Comparison of ENCODE assay signal across 1 cellular context in the genomic region with DNA sequence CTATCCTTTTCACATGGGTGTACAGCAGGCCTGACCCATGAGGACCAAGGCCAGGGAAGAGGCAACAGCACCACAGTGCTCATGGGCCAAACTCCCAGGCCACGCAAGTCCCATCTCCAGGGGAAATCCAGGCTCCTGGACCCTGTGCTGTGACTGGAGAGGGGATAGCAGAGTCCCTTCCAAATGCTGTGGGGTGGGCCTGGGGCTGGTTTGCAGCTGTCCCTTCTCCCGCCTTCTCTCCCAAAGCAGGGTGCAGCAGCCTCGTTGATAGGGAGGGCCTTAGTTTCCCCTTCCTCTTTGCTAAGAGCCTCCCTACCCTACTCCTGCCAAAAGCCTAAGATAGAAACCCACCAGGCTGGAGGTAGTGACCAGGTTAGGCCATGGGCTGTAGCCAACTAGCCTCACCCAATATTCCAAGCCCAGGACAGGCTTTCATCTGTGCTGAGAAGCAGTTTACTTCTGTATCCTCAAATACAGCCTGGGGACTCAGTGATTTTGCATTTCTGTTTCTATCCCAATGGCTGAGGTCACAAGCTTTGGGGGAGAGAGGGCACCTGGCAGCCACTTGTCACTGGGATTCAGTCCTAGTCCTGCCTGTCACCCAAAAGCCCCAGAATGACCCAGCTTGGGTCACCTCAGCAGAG.
TF ChIP-seq lines count a peak whose summit lies in the region.

No MANE protein-coding gene starts in this region.

TF ChIP-seq in endothelial cell of umbilical vein, 7 proteins besides CTCF, POLR2A, EP300 and RAD21:
- TF ChIP-seq GATA2 (IDR thresholded peaks at IDR 0.05; ENCODE audit: insufficient read depth, insufficient read length, low read depth, low read length): no peak
- no peak for TF ChIP-seq POLR2AphosphoS5 (IDR thresholded peaks at IDR 0.05; ENCODE audit: insufficient read depth, low read depth, low read length)
- TF ChIP-seq, protein P1, sequence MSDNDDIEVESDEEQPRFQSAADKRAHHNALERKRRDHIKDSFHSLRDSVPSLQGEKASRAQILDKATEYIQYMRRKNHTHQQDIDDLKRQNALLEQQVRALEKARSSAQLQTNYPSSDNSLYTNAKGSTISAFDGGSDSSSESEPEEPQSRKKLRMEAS (IDR thresholded peaks at IDR 0.05; ENCODE audit: insufficient read depth, insufficient read length): no peak
- TF ChIP-seq FOS (IDR thresholded peaks at IDR 0.05; ENCODE audit: borderline replicate concordance, insufficient read depth, low read length): no peak
- no peak for TF ChIP-seq MYC (IDR thresholded peaks at IDR 0.05; ENCODE audit: low read depth, low read length)
- no peak for TF ChIP-seq JUN (IDR thresholded peaks at IDR 0.05; ENCODE audit: borderline replicate concordance, insufficient read depth, insufficient read length, low read depth)
- no peak for TF ChIP-seq EZH2 (IDR thresholded peaks at IDR 0.05; ENCODE audit: borderline replicate concordance, low read depth, low read length, severe bottlenecking)
